Comparison of ENCODE assay signal across 1 cellular context in genomic region chr2:238322001-238322411, GRCh38.
TF ChIP-seq lines count a peak whose summit lies in the region.

No MANE protein-coding gene starts in this region.

TF ChIP-seq in GM23338, 12 proteins besides CTCF, POLR2A, EP300 and RAD21:
- TF ChIP-seq REST (IDR thresholded peaks at IDR 0.05; ENCODE audit: unreplicated experiment): no peak
